1 cellular context compared by ENCODE assay signal in the genomic region with DNA sequence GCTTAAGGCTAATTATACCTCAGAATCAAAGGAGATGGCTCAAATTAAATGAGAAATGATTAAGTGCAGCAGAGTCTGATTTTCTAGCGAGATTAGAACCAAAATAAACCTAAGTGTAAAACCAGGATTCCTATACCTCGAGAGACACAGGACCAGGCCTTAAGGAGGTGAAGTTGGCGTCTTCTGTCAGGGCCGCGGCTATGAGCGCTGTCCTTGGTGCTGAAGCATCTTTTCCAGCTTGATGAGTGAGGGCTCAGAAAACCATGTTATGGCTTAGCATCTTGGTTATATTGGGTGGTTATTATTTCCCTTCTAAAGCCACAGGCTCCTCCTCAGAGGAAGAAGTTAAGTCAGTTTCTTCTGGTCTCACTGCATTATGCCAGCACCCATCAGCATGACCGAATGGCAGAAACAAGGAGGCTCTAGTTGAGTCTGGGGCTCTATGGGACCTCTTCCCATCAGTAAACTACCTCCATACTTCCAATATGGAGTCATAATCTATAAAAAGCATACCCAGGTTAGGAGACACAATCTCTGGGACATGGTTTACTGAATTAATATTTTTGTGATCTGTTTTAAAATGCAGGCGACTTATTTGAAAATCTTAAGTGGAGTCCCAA.
TF ChIP-seq lines count a peak whose summit lies in the region.

No MANE protein-coding gene starts in this region.

TF ChIP-seq in WTC11, 78 proteins besides CTCF, POLR2A, EP300 and RAD21 (continued from another document and continues in another):
- TF ChIP-seq, protein P1, sequence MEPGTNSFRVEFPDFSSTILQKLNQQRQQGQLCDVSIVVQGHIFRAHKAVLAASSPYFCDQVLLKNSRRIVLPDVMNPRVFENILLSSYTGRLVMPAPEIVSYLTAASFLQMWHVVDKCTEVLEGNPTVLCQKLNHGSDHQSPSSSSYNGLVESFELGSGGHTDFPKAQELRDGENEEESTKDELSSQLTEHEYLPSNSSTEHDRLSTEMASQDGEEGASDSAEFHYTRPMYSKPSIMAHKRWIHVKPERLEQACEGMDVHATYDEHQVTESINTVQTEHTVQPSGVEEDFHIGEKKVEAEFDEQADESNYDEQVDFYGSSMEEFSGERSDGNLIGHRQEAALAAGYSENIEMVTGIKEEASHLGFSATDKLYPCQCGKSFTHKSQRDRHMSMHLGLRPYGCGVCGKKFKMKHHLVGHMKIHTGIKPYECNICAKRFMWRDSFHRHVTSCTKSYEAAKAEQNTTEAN (CRISPR knock-in tag; IDR thresholded peaks at IDR 0.05): peak; percentile 53; the same call in 1 of the 2 replicates
- TF ChIP-seq ZBTB21 (CRISPR knock-in tag; IDR thresholded peaks at IDR 0.05; ENCODE audit: borderline replicate concordance): no peak
- TF ChIP-seq, protein P2, sequence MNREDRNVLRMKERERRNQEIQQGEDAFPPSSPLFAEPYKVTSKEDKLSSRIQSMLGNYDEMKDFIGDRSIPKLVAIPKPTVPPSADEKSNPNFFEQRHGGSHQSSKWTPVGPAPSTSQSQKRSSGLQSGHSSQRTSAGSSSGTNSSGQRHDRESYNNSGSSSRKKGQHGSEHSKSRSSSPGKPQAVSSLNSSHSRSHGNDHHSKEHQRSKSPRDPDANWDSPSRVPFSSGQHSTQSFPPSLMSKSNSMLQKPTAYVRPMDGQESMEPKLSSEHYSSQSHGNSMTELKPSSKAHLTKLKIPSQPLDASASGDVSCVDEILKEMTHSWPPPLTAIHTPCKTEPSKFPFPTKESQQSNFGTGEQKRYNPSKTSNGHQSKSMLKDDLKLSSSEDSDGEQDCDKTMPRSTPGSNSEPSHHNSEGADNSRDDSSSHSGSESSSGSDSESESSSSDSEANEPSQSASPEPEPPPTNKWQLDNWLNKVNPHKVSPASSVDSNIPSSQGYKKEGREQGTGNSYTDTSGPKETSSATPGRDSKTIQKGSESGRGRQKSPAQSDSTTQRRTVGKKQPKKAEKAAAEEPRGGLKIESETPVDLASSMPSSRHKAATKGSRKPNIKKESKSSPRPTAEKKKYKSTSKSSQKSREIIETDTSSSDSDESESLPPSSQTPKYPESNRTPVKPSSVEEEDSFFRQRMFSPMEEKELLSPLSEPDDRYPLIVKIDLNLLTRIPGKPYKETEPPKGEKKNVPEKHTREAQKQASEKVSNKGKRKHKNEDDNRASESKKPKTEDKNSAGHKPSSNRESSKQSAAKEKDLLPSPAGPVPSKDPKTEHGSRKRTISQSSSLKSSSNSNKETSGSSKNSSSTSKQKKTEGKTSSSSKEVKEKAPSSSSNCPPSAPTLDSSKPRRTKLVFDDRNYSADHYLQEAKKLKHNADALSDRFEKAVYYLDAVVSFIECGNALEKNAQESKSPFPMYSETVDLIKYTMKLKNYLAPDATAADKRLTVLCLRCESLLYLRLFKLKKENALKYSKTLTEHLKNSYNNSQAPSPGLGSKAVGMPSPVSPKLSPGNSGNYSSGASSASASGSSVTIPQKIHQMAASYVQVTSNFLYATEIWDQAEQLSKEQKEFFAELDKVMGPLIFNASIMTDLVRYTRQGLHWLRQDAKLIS (CRISPR knock-in tag; IDR thresholded peaks at IDR 0.05; ENCODE audit: borderline replicate concordance): no peak
- TF ChIP-seq ZNF232 (CRISPR knock-in tag; IDR thresholded peaks at IDR 0.05): 0 out of 2 replicates have a peak, but pooled peaks have one; percentile 47
- no peak for TF ChIP-seq CBFB (CRISPR knock-in tag; IDR thresholded peaks at IDR 0.05; ENCODE audit: low read depth)
- TF ChIP-seq, protein P3, sequence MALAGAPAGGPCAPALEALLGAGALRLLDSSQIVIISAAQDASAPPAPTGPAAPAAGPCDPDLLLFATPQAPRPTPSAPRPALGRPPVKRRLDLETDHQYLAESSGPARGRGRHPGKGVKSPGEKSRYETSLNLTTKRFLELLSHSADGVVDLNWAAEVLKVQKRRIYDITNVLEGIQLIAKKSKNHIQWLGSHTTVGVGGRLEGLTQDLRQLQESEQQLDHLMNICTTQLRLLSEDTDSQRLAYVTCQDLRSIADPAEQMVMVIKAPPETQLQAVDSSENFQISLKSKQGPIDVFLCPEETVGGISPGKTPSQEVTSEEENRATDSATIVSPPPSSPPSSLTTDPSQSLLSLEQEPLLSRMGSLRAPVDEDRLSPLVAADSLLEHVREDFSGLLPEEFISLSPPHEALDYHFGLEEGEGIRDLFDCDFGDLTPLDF (CRISPR knock-in tag; IDR thresholded peaks at IDR 0.05): no peak
- TF ChIP-seq NR2C2 (CRISPR knock-in tag; IDR thresholded peaks at IDR 0.05): no peak
- TF ChIP-seq SMAD3 (CRISPR knock-in tag; IDR thresholded peaks at IDR 0.05; ENCODE audit: borderline replicate concordance): peak; percentile 42; the same call in 1 of the 2 replicates
- no peak for TF ChIP-seq ATF1 (CRISPR knock-in tag; IDR thresholded peaks at IDR 0.05)
- TF ChIP-seq, protein P4, sequence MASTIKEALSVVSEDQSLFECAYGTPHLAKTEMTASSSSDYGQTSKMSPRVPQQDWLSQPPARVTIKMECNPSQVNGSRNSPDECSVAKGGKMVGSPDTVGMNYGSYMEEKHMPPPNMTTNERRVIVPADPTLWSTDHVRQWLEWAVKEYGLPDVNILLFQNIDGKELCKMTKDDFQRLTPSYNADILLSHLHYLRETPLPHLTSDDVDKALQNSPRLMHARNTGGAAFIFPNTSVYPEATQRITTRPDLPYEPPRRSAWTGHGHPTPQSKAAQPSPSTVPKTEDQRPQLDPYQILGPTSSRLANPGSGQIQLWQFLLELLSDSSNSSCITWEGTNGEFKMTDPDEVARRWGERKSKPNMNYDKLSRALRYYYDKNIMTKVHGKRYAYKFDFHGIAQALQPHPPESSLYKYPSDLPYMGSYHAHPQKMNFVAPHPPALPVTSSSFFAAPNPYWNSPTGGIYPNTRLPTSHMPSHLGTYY (CRISPR knock-in tag; IDR thresholded peaks at IDR 0.05): no peak
- TF ChIP-seq, protein P5, sequence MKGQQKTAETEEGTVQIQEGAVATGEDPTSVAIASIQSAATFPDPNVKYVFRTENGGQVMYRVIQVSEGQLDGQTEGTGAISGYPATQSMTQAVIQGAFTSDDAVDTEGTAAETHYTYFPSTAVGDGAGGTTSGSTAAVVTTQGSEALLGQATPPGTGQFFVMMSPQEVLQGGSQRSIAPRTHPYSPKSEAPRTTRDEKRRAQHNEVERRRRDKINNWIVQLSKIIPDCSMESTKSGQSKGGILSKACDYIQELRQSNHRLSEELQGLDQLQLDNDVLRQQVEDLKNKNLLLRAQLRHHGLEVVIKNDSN (CRISPR knock-in tag; IDR thresholded peaks at IDR 0.05): peak; percentile 58; the same call in 1 of the 2 replicates
- TF ChIP-seq RELA (CRISPR knock-in tag; IDR thresholded peaks at IDR 0.05; ENCODE audit: borderline replicate concordance): no peak
- TF ChIP-seq ETV6 (CRISPR knock-in tag; IDR thresholded peaks at IDR 0.05): peak; percentile 69; the same call in 1 of the 2 replicates
- peak; percentile 66; the same call in 1 of the 2 replicates for TF ChIP-seq TEAD4 (CRISPR knock-in tag; IDR thresholded peaks at IDR 0.05)
- no peak for TF ChIP-seq MYBL2 (CRISPR knock-in tag; IDR thresholded peaks at IDR 0.05)
- no peak for TF ChIP-seq ZNF121 (CRISPR knock-in tag; IDR thresholded peaks at IDR 0.05)
- TF ChIP-seq, protein P6, sequence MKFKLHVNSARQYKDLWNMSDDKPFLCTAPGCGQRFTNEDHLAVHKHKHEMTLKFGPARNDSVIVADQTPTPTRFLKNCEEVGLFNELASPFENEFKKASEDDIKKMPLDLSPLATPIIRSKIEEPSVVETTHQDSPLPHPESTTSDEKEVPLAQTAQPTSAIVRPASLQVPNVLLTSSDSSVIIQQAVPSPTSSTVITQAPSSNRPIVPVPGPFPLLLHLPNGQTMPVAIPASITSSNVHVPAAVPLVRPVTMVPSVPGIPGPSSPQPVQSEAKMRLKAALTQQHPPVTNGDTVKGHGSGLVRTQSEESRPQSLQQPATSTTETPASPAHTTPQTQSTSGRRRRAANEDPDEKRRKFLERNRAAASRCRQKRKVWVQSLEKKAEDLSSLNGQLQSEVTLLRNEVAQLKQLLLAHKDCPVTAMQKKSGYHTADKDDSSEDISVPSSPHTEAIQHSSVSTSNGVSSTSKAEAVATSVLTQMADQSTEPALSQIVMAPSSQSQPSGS (CRISPR knock-in tag; IDR thresholded peaks at IDR 0.05; ENCODE audit: borderline replicate concordance, low read depth): 0 out of 2 replicates have a peak, but pooled peaks have one; percentile 30
- no peak for TF ChIP-seq ZNF219 (CRISPR knock-in tag; IDR thresholded peaks at IDR 0.05; ENCODE audit: borderline replicate concordance)
- TF ChIP-seq, protein P7, sequence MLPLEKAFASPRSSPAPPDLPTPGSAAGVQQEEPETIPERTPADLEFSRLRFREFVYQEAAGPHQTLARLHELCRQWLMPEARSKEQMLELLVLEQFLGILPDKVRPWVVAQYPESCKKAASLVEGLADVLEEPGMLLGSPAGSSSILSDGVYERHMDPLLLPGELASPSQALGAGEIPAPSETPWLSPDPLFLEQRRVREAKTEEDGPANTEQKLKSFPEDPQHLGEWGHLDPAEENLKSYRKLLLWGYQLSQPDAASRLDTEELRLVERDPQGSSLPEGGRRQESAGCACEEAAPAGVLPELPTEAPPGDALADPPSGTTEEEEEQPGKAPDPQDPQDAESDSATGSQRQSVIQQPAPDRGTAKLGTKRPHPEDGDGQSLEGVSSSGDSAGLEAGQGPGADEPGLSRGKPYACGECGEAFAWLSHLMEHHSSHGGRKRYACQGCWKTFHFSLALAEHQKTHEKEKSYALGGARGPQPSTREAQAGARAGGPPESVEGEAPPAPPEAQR (CRISPR knock-in tag; IDR thresholded peaks at IDR 0.05): no peak
- TF ChIP-seq, protein P8, sequence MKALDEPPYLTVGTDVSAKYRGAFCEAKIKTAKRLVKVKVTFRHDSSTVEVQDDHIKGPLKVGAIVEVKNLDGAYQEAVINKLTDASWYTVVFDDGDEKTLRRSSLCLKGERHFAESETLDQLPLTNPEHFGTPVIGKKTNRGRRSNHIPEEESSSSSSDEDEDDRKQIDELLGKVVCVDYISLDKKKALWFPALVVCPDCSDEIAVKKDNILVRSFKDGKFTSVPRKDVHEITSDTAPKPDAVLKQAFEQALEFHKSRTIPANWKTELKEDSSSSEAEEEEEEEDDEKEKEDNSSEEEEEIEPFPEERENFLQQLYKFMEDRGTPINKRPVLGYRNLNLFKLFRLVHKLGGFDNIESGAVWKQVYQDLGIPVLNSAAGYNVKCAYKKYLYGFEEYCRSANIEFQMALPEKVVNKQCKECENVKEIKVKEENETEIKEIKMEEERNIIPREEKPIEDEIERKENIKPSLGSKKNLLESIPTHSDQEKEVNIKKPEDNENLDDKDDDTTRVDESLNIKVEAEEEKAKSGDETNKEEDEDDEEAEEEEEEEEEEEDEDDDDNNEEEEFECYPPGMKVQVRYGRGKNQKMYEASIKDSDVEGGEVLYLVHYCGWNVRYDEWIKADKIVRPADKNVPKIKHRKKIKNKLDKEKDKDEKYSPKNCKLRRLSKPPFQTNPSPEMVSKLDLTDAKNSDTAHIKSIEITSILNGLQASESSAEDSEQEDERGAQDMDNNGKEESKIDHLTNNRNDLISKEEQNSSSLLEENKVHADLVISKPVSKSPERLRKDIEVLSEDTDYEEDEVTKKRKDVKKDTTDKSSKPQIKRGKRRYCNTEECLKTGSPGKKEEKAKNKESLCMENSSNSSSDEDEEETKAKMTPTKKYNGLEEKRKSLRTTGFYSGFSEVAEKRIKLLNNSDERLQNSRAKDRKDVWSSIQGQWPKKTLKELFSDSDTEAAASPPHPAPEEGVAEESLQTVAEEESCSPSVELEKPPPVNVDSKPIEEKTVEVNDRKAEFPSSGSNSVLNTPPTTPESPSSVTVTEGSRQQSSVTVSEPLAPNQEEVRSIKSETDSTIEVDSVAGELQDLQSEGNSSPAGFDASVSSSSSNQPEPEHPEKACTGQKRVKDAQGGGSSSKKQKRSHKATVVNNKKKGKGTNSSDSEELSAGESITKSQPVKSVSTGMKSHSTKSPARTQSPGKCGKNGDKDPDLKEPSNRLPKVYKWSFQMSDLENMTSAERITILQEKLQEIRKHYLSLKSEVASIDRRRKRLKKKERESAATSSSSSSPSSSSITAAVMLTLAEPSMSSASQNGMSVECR (CRISPR knock-in tag; IDR thresholded peaks at IDR 0.05; ENCODE audit: borderline replicate concordance): no peak
- TF ChIP-seq, protein P9, sequence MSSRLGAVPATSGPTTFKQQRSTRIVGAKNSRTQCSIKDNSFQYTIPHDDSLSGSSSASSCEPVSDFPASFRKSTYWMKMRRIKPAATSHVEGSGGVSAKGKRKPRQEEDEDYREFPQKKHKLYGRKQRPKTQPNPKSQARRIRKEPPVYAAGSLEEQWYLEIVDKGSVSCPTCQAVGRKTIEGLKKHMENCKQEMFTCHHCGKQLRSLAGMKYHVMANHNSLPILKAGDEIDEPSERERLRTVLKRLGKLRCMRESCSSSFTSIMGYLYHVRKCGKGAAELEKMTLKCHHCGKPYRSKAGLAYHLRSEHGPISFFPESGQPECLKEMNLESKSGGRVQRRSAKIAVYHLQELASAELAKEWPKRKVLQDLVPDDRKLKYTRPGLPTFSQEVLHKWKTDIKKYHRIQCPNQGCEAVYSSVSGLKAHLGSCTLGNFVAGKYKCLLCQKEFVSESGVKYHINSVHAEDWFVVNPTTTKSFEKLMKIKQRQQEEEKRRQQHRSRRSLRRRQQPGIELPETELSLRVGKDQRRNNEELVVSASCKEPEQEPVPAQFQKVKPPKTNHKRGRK (CRISPR knock-in tag; IDR thresholded peaks at IDR 0.05; ENCODE audit: borderline replicate concordance): no peak
- TF ChIP-seq, protein P10, sequence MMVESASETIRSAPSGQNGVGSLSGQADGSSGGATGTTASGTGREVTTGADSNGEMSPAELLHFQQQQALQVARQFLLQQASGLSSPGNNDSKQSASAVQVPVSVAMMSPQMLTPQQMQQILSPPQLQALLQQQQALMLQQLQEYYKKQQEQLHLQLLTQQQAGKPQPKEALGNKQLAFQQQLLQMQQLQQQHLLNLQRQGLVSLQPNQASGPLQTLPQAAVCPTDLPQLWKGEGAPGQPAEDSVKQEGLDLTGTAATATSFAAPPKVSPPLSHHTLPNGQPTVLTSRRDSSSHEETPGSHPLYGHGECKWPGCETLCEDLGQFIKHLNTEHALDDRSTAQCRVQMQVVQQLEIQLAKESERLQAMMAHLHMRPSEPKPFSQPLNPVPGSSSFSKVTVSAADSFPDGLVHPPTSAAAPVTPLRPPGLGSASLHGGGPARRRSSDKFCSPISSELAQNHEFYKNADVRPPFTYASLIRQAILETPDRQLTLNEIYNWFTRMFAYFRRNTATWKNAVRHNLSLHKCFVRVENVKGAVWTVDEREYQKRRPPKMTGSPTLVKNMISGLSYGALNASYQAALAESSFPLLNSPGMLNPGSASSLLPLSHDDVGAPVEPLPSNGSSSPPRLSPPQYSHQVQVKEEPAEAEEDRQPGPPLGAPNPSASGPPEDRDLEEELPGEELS (CRISPR knock-in tag; IDR thresholded peaks at IDR 0.05): 0 out of 2 replicates have a peak, but pooled peaks have one; percentile 67
